In genomic region chr7:133252858-133253521, GRCh38 we compare ENCODE assay signal across 8 cellular contexts. TPM values are rescaled to one million over a fixed set of nuclear protein-coding genes. Genes with fewer than 3 reads are reported as not detected.
DNase-seq lines count a peak whose midpoint lies in the region; ATAC-seq, FAIRE-seq and TF ChIP-seq lines count a peak whose summit lies in the region.

Gene EXOC4, plus strand, starts transcription at chr7:133253078.

- BruUV-seq in OCI-LY7 (replicated peaks; lab: Mats Ljungman, UMichigan) (no TSS peak), endothelial cell of umbilical vein (replicated peaks; lab: Mats Ljungman, UMichigan) (no TSS peak)

- H3K4me2 ChIP-seq in OCI-LY7 (ENCODE audit: low read length) (peak within 1 kb of the TSS; percentile 92), endothelial cell of umbilical vein (ENCODE audit: insufficient read depth, low read length) (peak within 1 kb of the TSS; percentile 94)

- DNase-seq in D721Med (ENCODE audit: insufficient read length, low spot score), result peak; percentile 46
- DNase-seq in HuH-7.5 (ENCODE audit: low spot score), result peak; percentile 73
- peak; percentile 98 for DNase-seq in OCI-LY7 (ENCODE audit: low spot score)
- peak; percentile 73 for DNase-seq in activated T-cell treated with anti-CD3 and anti-CD28 coated beads for 1 hour (ENCODE audit: low read depth)
- peak; percentile 99 for DNase-seq in endothelial cell of umbilical vein (ENCODE audit: low read depth, low spot score)
- DNase-seq in midbrain (lab: John Stamatoyannopoulos, UW), result peak; percentile 99
- DNase-seq in stimulated activated CD8-positive, alpha-beta memory T cell treated with anti-CD3 and anti-CD28 coated beads, Interleukin-2, amount 100 ng/mL, for 1 hour (ENCODE audit: low read depth in 2 of 2), result peak; percentile 77 to 81

- no peaks in the 10 kb centered on the region for H3K4me1 ChIP-seq in OCI-LY7 (ENCODE audit: insufficient read depth, low read length, poor library complexity, severe bottlenecking)
- peaks cover 10% of the 10 kb centered on the region for H3K4me1 ChIP-seq in endothelial cell of umbilical vein (ENCODE audit: control insufficient read depth, extremely low read depth, insufficient read depth, low read length)

- peak; percentile 97 for ATAC-seq in GM21526 (IDR thresholded peaks at IDR 0.05; ENCODE audit: low FRiP score, unreplicated experiment)

- POLR2A ChIA-PET in OCI-LY7 (lab: Charles Lee) (interaction anchor here (0.6 to 1.5 kb wide), 13 partner anchors 8 to 719 kb away, joined by 3 to 4 read pairs (median 3); no protein-coding TSS in a partner anchor), endothelial cell of umbilical vein (lab: Charles Lee) (interaction anchor here (0.6 kb wide), 1 partner anchor 52 kb away, joined by 4 read pairs; no protein-coding TSS in a partner anchor)

- H3K4me3 ChIP-seq in OCI-LY7 (ENCODE audit: low read depth, low read length, poor library complexity, severe bottlenecking) (peak within 1 kb of the TSS; percentile 78), endothelial cell of umbilical vein (replicated peaks in 1 of 3; ENCODE audit: insufficient read depth in 1 of 3, low read depth in 1 of 3, low read length in 3 of 3) (peak within 1 kb of the TSS; percentile 88 to 95 (median 94))

- intact Hi-C loops in OCI-LY7 (cut with micrococcal nuclease; ENCODE audit: unreplicated experiment), result loop anchor here (5.0 kb wide), 1 partner anchor 171 kb away; the partner anchor contains the start of gene CHCHD3
- intact Hi-C loops in endothelial cell of umbilical vein (cut with micrococcal nuclease), result loop anchor here (1.0 to 5.0 kb wide), 2 partner anchors 18 to 171 kb away; partner anchors contain the start of gene CHCHD3

- FAIRE-seq in D721Med (lab: Jason Lieb, UNC) (peak; percentile 95), endothelial cell of umbilical vein (lab: Jason Lieb, UNC) (peak; percentile 93)

- CTCF ChIA-PET in OCI-LY7 (lab: Charles Lee; ENCODE audit: unreplicated experiment), result no interaction called here
- CTCF ChIA-PET in endothelial cell of umbilical vein (lab: Charles Lee), result interaction anchor here (0.6 to 1.8 kb wide), 9 partner anchors 8 to 543 kb away, joined by 3 to 6 read pairs (median 4); no protein-coding TSS in a partner anchor

- H3K9ac ChIP-seq in endothelial cell of umbilical vein (replicated peaks; ENCODE audit: extremely low read depth, insufficient read depth, low read length), result peak within 1 kb of the TSS; percentile 88

- TF ChIP-seq CTCF in D721Med (IDR thresholded peaks at IDR 0.05; ENCODE audit: insufficient read depth, missing control alignments) (no peak), OCI-LY7 (conservative IDR thresholded peaks at IDR 0.05; ENCODE audit: low read length) (no peak), endothelial cell of umbilical vein (IDR thresholded peaks at IDR 0.05; ENCODE audit: extremely low read depth in 1 of 2, insufficient read depth in 1 of 2, low read depth in 1 of 2, low read length in 2 of 2) (no peak)

- H2AFZ ChIP-seq in OCI-LY7 (ENCODE audit: low read length) (peak within 1 kb of the TSS; percentile 93), endothelial cell of umbilical vein (ENCODE audit: low read depth, low read length) (peak within 1 kb of the TSS; percentile 46)

- H4K20me1 ChIP-seq in OCI-LY7 (ENCODE audit: insufficient read depth, low read length), result no peaks in the 10 kb centered on the region
- H4K20me1 ChIP-seq in endothelial cell of umbilical vein (replicated peaks; ENCODE audit: control insufficient read depth, extremely low read depth, insufficient read depth, low read length), result no peaks in the 10 kb centered on the region

- no peaks in the 10 kb centered on the region for H3K27me3 ChIP-seq in endothelial cell of umbilical vein (ENCODE audit: control insufficient read depth in 2 of 2, insufficient read depth in 2 of 2, low read length in 2 of 2)

- H3K9me3 ChIP-seq in OCI-LY7 (ENCODE audit: low read length) (no peaks in the 10 kb centered on the region), endothelial cell of umbilical vein (replicated peaks; ENCODE audit: control insufficient read depth, insufficient read depth, low read length) (no peaks in the 10 kb centered on the region)

- peak; percentile 83 for TF ChIP-seq POLR2A in endothelial cell of umbilical vein (IDR thresholded peaks at IDR 0.05; ENCODE audit: low read depth, low read length)

- no peaks in the 10 kb centered on the region for H3K9me2 ChIP-seq in OCI-LY7 (ENCODE audit: insufficient read depth, low read length)

- dilution Hi-C loops in endothelial cell of umbilical vein (cut with MboI; ENCODE audit: extremely low pct_ligation_motif_present, low sequenced_read_pairs), result no loop called here

- H3K9me1 ChIP-seq in endothelial cell of umbilical vein (replicated peaks; ENCODE audit: control insufficient read depth, extremely low read depth, insufficient read depth, low read length), result no peaks in the 10 kb centered on the region

- H3K27ac ChIP-seq in OCI-LY7 (ENCODE audit: low read depth, low read length, poor library complexity, severe bottlenecking), result peak within 1 kb of the TSS; percentile 30
- peak within 1 kb of the TSS; percentile 57 for H3K27ac ChIP-seq in endothelial cell of umbilical vein (ENCODE audit: insufficient read depth, low read depth, low read length)

- H3K79me2 ChIP-seq in OCI-LY7 (ENCODE audit: insufficient read depth, low read depth, low read length) (peaks cover 24% of the 10 kb centered on the region), endothelial cell of umbilical vein (ENCODE audit: control insufficient read depth, insufficient read depth, low read length) (peaks cover 11% of the 10 kb centered on the region)

- H3K36me3 ChIP-seq in OCI-LY7 (ENCODE audit: insufficient read depth, low read length) (peaks cover 5% of the 10 kb centered on the region; the same call in 1 of the 2 replicates), endothelial cell of umbilical vein (ENCODE audit: control insufficient read depth in 2 of 2, extremely low read depth in 1 of 2, insufficient read depth in 2 of 2, low read length in 2 of 2) (no peaks in the 10 kb centered on the region)

TF ChIP-seq in endothelial cell of umbilical vein, 7 proteins besides CTCF, POLR2A, EP300 and RAD21:
- TF ChIP-seq JUN (IDR thresholded peaks at IDR 0.05; ENCODE audit: borderline replicate concordance, insufficient read depth, insufficient read length, low read depth) (no peak), POLR2AphosphoS5 (IDR thresholded peaks at IDR 0.05; ENCODE audit: insufficient read depth, low read depth, low read length) (peak; percentile 62), EZH2 (IDR thresholded peaks at IDR 0.05; ENCODE audit: borderline replicate concordance, low read depth, low read length, severe bottlenecking) (no peak), FOS (IDR thresholded peaks at IDR 0.05; ENCODE audit: borderline replicate concordance, insufficient read depth, low read length) (no peak)

RNA-seq across cellular contexts. Expression of gene EXOC4, which starts in this region (rescaled TPM):
- total RNA-seq in OCI-LY7 (2014; rRNA removed; shearing (Covaris generic)), result 75.1 and 83.4 TPM in 2 replicates
- total RNA-seq in OCI-LY7 (2022) (93.2 and 98.8 TPM in 2 replicates), endothelial cell of umbilical vein (69.6 and 73.1 TPM in 2 replicates)
- polyA plus RNA-seq in endothelial cell of umbilical vein, result 17.9 and 20.3 TPM in 2 replicates
- 22.8 and 28.2 TPM in 2 replicates for polyA plus RNA-seq in endothelial cell of umbilical vein (2011; cell fraction: cytosol; rRNA removed)
- 55.9 and 58.8 TPM in 2 replicates for polyA plus RNA-seq in endothelial cell of umbilical vein (2011; cell fraction: nucleus; rRNA removed)
- 27.3 and 28.2 TPM in 2 replicates for polyA plus RNA-seq in endothelial cell of umbilical vein (2012)
- polyA minus RNA-seq in endothelial cell of umbilical vein, result 135 and 138 TPM in 2 replicates
- polyA minus RNA-seq in endothelial cell of umbilical vein (2011; cell fraction: cytosol; rRNA and poly(A)+ RNA removed), result 27.5 TPM
- polyA minus RNA-seq in endothelial cell of umbilical vein (2011; cell fraction: nucleus; rRNA and poly(A)+ RNA removed), result 260 and 357 TPM in 2 replicates

Comparison
In these comparisons a context has a peak if more than half of its experiments do, and no peak if none do; other contexts are left out.
1. Peak in every context shown above with its lines: DNase-seq, ATAC-seq, H3K4me3 ChIP-seq and H3K27ac ChIP-seq.
2. DNase-seq: peak in every context shown above with its lines; median percentile 99 in endothelial cell of umbilical vein; 99 in midbrain; 98 in OCI-LY7; 79 in stimulated activated CD8-positive, alpha-beta memory T cell treated with anti-CD3 and anti-CD28 coated beads, Interleukin-2, amount 100 ng/mL, for 1 hour; 73 in HuH-7.5; 73 in activated T-cell treated with anti-CD3 and anti-CD28 coated beads for 1 hour; 46 in D721Med.